30 cellular contexts compared by ENCODE assay signal in genomic region chr5:45532826-45533624, GRCh38.
DNase-seq lines count a peak whose midpoint lies in the region; ATAC-seq, FAIRE-seq and TF ChIP-seq lines count a peak whose summit lies in the region.
"Had no signal": no experiment of that assay in that cellular context is flagged by ENCODE, and none has a peak within 500 bp of the region (broad histone marks: within the 10 kb centered on the region; RNA-seq: fewer than 3 reads in every experiment).

No MANE protein-coding gene starts in this region.

- DNase-seq in NCI-H82 (lab: John Stamatoyannopoulos, UW) (peak; percentile 31), NCI-H82 treated with DMSO at 0.1 percent for 48 hours (lab: John Stamatoyannopoulos, UW; ENCODE audit: unreplicated experiment) (no peak), astrocyte of the hippocampus (ENCODE audit: low read depth, low spot score) (peak; percentile 23), right atrium auricular region (ENCODE audit: low spot score) (no peak), retina (peak; percentile 71), frontal cortex (ENCODE audit: low spot score in 2 of 2) (no peak)
- no peak for DNase-seq in stimulated activated CD8-positive, alpha-beta memory T cell treated with anti-CD3 and anti-CD28 coated beads, Interleukin-4, amount 100 ng/mL, for 48 hours
- DNase-seq: activated CD4-positive, alpha-beta T cell treated with anti-CD3 and anti-CD28 coated beads, Interleukin-2, amount 50 U/mL, for 4 hours; activated CD4-positive, CD25-positive, alpha-beta regulatory T cell; AML-193; aorta; CD8-positive, alpha-beta memory T cell; cerebellar nuclear complex; effector CD4-positive, alpha-beta T cell; foreskin fibroblast; GDM1; KG1; kidney glomerular epithelial cell; NCI-H146; NCI-H774; occipital lobe; OCI-M1; SHP77 treated with DMSO at 0.1 percent for 48 hours; stimulated activated CD4-positive, alpha-beta T cell treated with anti-CD3 and anti-CD28 coated beads, Interleukin-2, amount 100 ng/mL, for 24 hours; substantia nigra; upper lobe of right lung had no signal

- no peak for ATAC-seq in GM19455 (IDR thresholded peaks at IDR 0.05; ENCODE audit: unreplicated experiment)
- ATAC-seq: activated naive CD4-positive, alpha-beta T cell treated with anti-CD3 and anti-CD28 coated beads, Interleukin-2, amount 50 U/mL, for 72 hours; upper lobe of right lung had no signal

- FAIRE-seq in frontal cortex (lab: Jason Lieb, UNC): no peak
- FAIRE-seq: GM18507 had no signal

- H3K4me3 ChIP-seq in right atrium auricular region: no peak overlapping the region
- H3K4me3 ChIP-seq: smooth muscle cell, upper lobe of right lung had no signal

- H3K36me3 ChIP-seq in right atrium auricular region: no peaks in the 10 kb centered on the region
- H3K36me3 ChIP-seq: upper lobe of right lung had no signal

- no peak for TF ChIP-seq CTCF in right atrium auricular region (IDR thresholded peaks at IDR 0.05)

- no peaks in the 10 kb centered on the region for H3K27me3 ChIP-seq in right atrium auricular region
- H3K27me3 ChIP-seq: upper lobe of right lung had no signal

- no peaks in the 10 kb centered on the region for H3K9me3 ChIP-seq in right atrium auricular region
- H3K9me3 ChIP-seq: upper lobe of right lung had no signal

- peak overlapping the region; percentile 18 to 73 for H3K27ac ChIP-seq in right atrium auricular region
- H3K27ac ChIP-seq: upper lobe of right lung had no signal

- peaks cover 0 to 9% of the 10 kb centered on the region in 2 donors for H3K4me1 ChIP-seq in right atrium auricular region
- H3K4me1 ChIP-seq: upper lobe of right lung had no signal

Comparison
In these comparisons a context has a peak if more than half of its experiments do, and no peak if none do; other contexts are left out.
1. DNase-seq: peak in NCI-H82 (single experiment), astrocyte of the hippocampus (single experiment) and retina (single experiment); none in NCI-H82 treated with DMSO at 0.1 percent for 48 hours (single experiment), right atrium auricular region (single experiment), frontal cortex (0 of 2) and stimulated activated CD8-positive, alpha-beta memory T cell treated with anti-CD3 and anti-CD28 coated beads, Interleukin-4, amount 100 ng/mL, for 48 hours (single experiment).